10 cellular contexts compared by ENCODE assay signal in the genomic region with DNA sequence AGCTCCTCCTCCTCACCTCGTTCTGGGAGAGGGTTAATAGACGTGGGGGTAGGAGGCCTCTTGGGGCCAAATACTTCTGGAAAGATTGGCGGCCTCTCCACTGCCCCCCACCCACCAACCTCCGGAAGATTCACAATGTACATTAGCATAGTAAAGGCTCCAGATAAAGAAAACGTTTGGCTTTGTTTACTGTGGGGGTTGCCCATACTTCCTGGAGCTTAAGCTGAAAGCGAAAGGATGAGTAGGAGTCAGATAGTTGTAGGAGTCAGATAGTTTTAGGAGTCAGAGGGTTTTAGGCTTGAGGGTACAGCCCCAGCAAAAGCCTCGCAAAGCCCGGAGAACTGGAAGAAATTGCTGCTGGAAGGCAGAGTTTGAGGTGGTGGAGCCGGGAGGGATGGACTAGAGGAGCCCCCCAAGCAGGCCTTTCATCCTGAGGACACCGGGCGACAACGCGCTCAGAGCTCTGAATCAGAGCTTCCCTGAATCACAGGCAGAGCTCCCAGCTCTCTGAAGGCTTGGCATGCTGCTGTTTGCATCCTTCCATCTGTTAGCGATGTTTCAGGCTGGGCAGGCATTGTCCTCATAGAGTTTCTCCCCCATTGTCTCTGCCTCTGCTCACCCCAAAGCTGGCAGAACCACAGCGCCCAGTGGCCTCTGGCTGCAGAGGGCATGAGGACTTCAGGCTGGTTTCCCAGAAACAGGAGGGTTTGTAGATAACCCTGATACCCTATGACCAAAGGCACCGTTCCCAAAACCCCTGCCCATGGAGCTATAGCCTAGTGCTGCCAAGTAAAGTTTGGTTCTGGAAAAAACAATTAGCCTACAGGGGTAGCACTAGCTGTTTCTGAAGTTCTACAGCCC.
A peak's percentile ranks its signal among the peaks of the same experiment; 100 is the strongest.
DNase-seq lines count a peak whose midpoint lies in the region; ATAC-seq, FAIRE-seq and TF ChIP-seq lines count a peak whose summit lies in the region.
"Had no signal": no experiment of that assay in that cellular context is flagged by ENCODE, and none has a peak within 500 bp of the region (broad histone marks: within the 10 kb centered on the region; RNA-seq: fewer than 3 reads in every experiment).

No MANE protein-coding gene starts in this region.

- H3K27ac Mint-ChIP-seq in activated CD4-positive, alpha-beta memory T cell treated with anti-CD3 and anti-CD28 coated beads, Interleukin-2, amount 10 ng/mL, durations not matched to agents 7 days and 5 days, result no peak overlapping the region

- ATAC-seq in GM19455 (IDR thresholded peaks at IDR 0.05; ENCODE audit: unreplicated experiment), result no peak
- ATAC-seq: heart left ventricle had no signal

- peaks cover 8% of the 10 kb centered on the region for H3K27me3 Mint-ChIP-seq in activated CD4-positive, alpha-beta memory T cell treated with anti-CD3 and anti-CD28 coated beads, Interleukin-2, amount 10 ng/mL, durations not matched to agents 7 days and 5 days

- TF ChIP-seq CTCF in AG04450 (IDR thresholded peaks at IDR 0.05; ENCODE audit: low read depth, low read length), result no peak

- H3K36me3 Mint-ChIP-seq in activated CD4-positive, alpha-beta memory T cell treated with anti-CD3 and anti-CD28 coated beads, Interleukin-2, amount 10 ng/mL, durations not matched to agents 7 days and 5 days (ENCODE audit: low read depth), result no peaks in the 10 kb centered on the region

- peak overlapping the region; percentile 31 for H3K4me3 ChIP-seq in AG04450 (ENCODE audit: low read depth, low read length)
- no peak overlapping the region; the same call in 1 of the 2 replicates for H3K4me3 ChIP-seq in H7 (ENCODE audit: insufficient read depth, low read depth, low read length)
- H3K4me3 ChIP-seq in iPS-15b (ENCODE audit: low read depth, low read length), result peak overlapping the region; percentile 24
- H3K4me3 ChIP-seq: heart left ventricle had no signal

- H3K9me3 Mint-ChIP-seq in activated CD4-positive, alpha-beta memory T cell treated with anti-CD3 and anti-CD28 coated beads, Interleukin-2, amount 10 ng/mL, durations not matched to agents 7 days and 5 days, result no peaks in the 10 kb centered on the region

- peaks cover 30% of the 10 kb centered on the region for H3K4me1 Mint-ChIP-seq in activated CD4-positive, alpha-beta memory T cell treated with anti-CD3 and anti-CD28 coated beads, Interleukin-2, amount 10 ng/mL, durations not matched to agents 7 days and 5 days

- H3K27me3 ChIP-seq in AG04450 (ENCODE audit: control insufficient read depth, insufficient read depth, low read length), result no peaks in the 10 kb centered on the region
- H3K27me3 ChIP-seq in H7 (ENCODE audit: control insufficient read depth, insufficient read depth, low read length), result peaks cover 2% of the 10 kb centered on the region; the same call in 1 of the 2 replicates
- H3K27me3 ChIP-seq in iPS-15b (ENCODE audit: control insufficient read depth, insufficient read depth, low read length), result no peaks in the 10 kb centered on the region

- no peak for FAIRE-seq in RCC 7860 (lab: Jason Lieb, UNC)

- peak overlapping the region; percentile 52 for H3K27ac ChIP-seq in AG04450 (ENCODE audit: low read depth, low read length)
- H3K27ac ChIP-seq: heart left ventricle had no signal

- H3K36me3 ChIP-seq in H7 (replicated peaks; ENCODE audit: control insufficient read depth, insufficient read depth, low read length), result no peaks in the 10 kb centered on the region
- no peaks in the 10 kb centered on the region for H3K36me3 ChIP-seq in iPS-15b (ENCODE audit: control insufficient read depth, insufficient read depth, low read length)
- H3K36me3 ChIP-seq: heart left ventricle had no signal

- CTCF ChIA-PET in AG04450 (lab: Charles Lee), result no interaction called here
- CTCF ChIA-PET in activated CD4-positive, alpha-beta memory T cell treated with anti-CD3 and anti-CD28 coated beads, Interleukin-2, amount 10 ng/mL, durations not matched to agents 7 days and 5 days (lab: Charles Lee), result interaction anchor here (0.6 to 1.8 kb wide), 6 partner anchors 38 to 450 kb away, joined by 3 to 14 read pairs (median 4); no protein-coding TSS in a partner anchor

- peaks cover 32% of the 10 kb centered on the region for H3K4me1 ChIP-seq in iPS-15b (ENCODE audit: control insufficient read depth, insufficient read depth, low read length)

- no peaks in the 10 kb centered on the region; the same call in 1 of the 2 replicates for H3K9me3 ChIP-seq in AG04450 (ENCODE audit: control insufficient read depth, insufficient read depth, low read length)
- H3K9me3 ChIP-seq in iPS-15b (ENCODE audit: control insufficient read depth, insufficient read depth, low read length), result no peaks in the 10 kb centered on the region

- H3K9ac ChIP-seq in iPS-15b (ENCODE audit: low read depth, low read length), result peak overlapping the region; percentile 75

- no peak for DNase-seq in AG04450 (ENCODE audit: low read depth, low spot score)
- DNase-seq in H7, result peak; percentile 88
- no peak for DNase-seq in activated CD4-positive, alpha-beta memory T cell treated with anti-CD3 and anti-CD28 coated beads, Interleukin-2, amount 10 ng/mL, durations not matched to agents 7 days and 5 days
- DNase-seq in pons (ENCODE audit: low spot score), result no peak
- no peak for DNase-seq in amniotic stem cell (lab: John Stamatoyannopoulos, UW)
- no peak for DNase-seq in RCC 7860 (ENCODE audit: low spot score)
- DNase-seq: heart left ventricle; NK-92 treated with Interleukin-12 subunit alpha and Interleukin-12 subunit beta, amount 100 ng/mL, for 24 hours had no signal

- POLR2A ChIA-PET in AG04450 (lab: Yijun Ruan, JAX), result interaction anchor here (0.8 kb wide), 1 partner anchor 36 kb away, joined by 3 read pairs; no protein-coding TSS in a partner anchor
- POLR2A ChIA-PET in activated CD4-positive, alpha-beta memory T cell treated with anti-CD3 and anti-CD28 coated beads, Interleukin-2, amount 10 ng/mL, durations not matched to agents 7 days and 5 days (lab: Charles Lee), result interaction anchor here (1.0 to 2.6 kb wide), 12 partner anchors 37 to 355 kb away, joined by 3 to 30 read pairs (median 3); no protein-coding TSS in a partner anchor

- peak overlapping the region; percentile 39 for H3K4me3 Mint-ChIP-seq in activated CD4-positive, alpha-beta memory T cell treated with anti-CD3 and anti-CD28 coated beads, Interleukin-2, amount 10 ng/mL, durations not matched to agents 7 days and 5 days
